ENCODE assay signal across 8 cellular contexts in genomic region chr5:5497132-5497748, GRCh38.
DNase-seq lines count a peak whose midpoint lies in the region; TF ChIP-seq lines count a peak whose summit lies in the region.

No MANE protein-coding gene starts in this region.

- H3K27ac Mint-ChIP-seq in HFFc6: no peak overlapping the region
- no peak overlapping the region for H3K27ac Mint-ChIP-seq in activated CD4-positive, alpha-beta T cell treated with anti-CD3 and anti-CD28 coated beads, Interleukin-2, amount 10 ng/mL, durations not matched to agents 7 days and 5 days

- CTCF ChIA-PET in activated CD4-positive, alpha-beta T cell treated with anti-CD3 and anti-CD28 coated beads, Interleukin-2, amount 10 ng/mL, durations not matched to agents 7 days and 5 days (lab: Charles Lee): interaction anchor here (1.0 to 2.4 kb wide), 3 partner anchors 9 to 13 kb away, joined by 3 to 6 read pairs (median 3); no protein-coding TSS in a partner anchor

- DNase-seq in activated effector memory CD4-positive, alpha-beta T cell treated with anti-CD3 and anti-CD28 coated beads, Interleukin-2, amount 50 U/mL, for 16 hours: peak; percentile 65
- DNase-seq in activated effector memory CD4-positive, alpha-beta T cell treated with Interleukin-2 at 50 U/mL for 16 hours: no peak
- DNase-seq in HFFc6 (peak; percentile 61), NCI-H2107 treated with DMSO at 0.1 percent for 48 hours (lab: John Stamatoyannopoulos, UW; ENCODE audit: unreplicated experiment) (peak; percentile 67), globus pallidus (ENCODE audit: low spot score) (peak; percentile 66), pons (ENCODE audit: low spot score) (peak; percentile 73), CD1c-positive myeloid dendritic cell (ENCODE audit: extremely low spot score) (no peak)
- peak; percentile 41 for DNase-seq in activated CD4-positive, alpha-beta T cell treated with anti-CD3 and anti-CD28 coated beads, Interleukin-2, amount 10 ng/mL, durations not matched to agents 7 days and 5 days

- peaks cover 11% of the 10 kb centered on the region for H3K4me1 Mint-ChIP-seq in HFFc6 (ENCODE audit: low read depth)
- peaks cover 24% of the 10 kb centered on the region for H3K4me1 Mint-ChIP-seq in activated CD4-positive, alpha-beta T cell treated with anti-CD3 and anti-CD28 coated beads, Interleukin-2, amount 10 ng/mL, durations not matched to agents 7 days and 5 days

- H3K9me3 Mint-ChIP-seq in HFFc6: no peaks in the 10 kb centered on the region
- H3K9me3 Mint-ChIP-seq in activated CD4-positive, alpha-beta T cell treated with anti-CD3 and anti-CD28 coated beads, Interleukin-2, amount 10 ng/mL, durations not matched to agents 7 days and 5 days: no peaks in the 10 kb centered on the region

- peaks cover 8% of the 10 kb centered on the region for H3K27me3 Mint-ChIP-seq in HFFc6 (ENCODE audit: insufficient read depth)
- H3K27me3 Mint-ChIP-seq in activated CD4-positive, alpha-beta T cell treated with anti-CD3 and anti-CD28 coated beads, Interleukin-2, amount 10 ng/mL, durations not matched to agents 7 days and 5 days: peaks cover 39% of the 10 kb centered on the region

- no peaks in the 10 kb centered on the region for H3K36me3 Mint-ChIP-seq in HFFc6 (ENCODE audit: low read depth)
- H3K36me3 Mint-ChIP-seq in activated CD4-positive, alpha-beta T cell treated with anti-CD3 and anti-CD28 coated beads, Interleukin-2, amount 10 ng/mL, durations not matched to agents 7 days and 5 days (ENCODE audit: low read depth): no peaks in the 10 kb centered on the region

- H3K4me3 Mint-ChIP-seq in HFFc6: no peak overlapping the region
- H3K4me3 Mint-ChIP-seq in activated CD4-positive, alpha-beta T cell treated with anti-CD3 and anti-CD28 coated beads, Interleukin-2, amount 10 ng/mL, durations not matched to agents 7 days and 5 days: no peak overlapping the region

- TF ChIP-seq CTCF in HFFc6 (IDR thresholded peaks at IDR 0.05): peak; percentile 77

- POLR2A ChIA-PET in activated CD4-positive, alpha-beta T cell treated with anti-CD3 and anti-CD28 coated beads, Interleukin-2, amount 10 ng/mL, durations not matched to agents 7 days and 5 days (lab: Charles Lee): no interaction called here

Comparison
In these comparisons a context has a peak if more than half of its experiments do, and no peak if none do; other contexts are left out.
1. DNase-seq: peak in activated effector memory CD4-positive, alpha-beta T cell treated with anti-CD3 and anti-CD28 coated beads, Interleukin-2, amount 50 U/mL, for 16 hours (single experiment), HFFc6 (single experiment), NCI-H2107 treated with DMSO at 0.1 percent for 48 hours (single experiment), activated CD4-positive, alpha-beta T cell treated with anti-CD3 and anti-CD28 coated beads, Interleukin-2, amount 10 ng/mL, durations not matched to agents 7 days and 5 days (single experiment), globus pallidus (single experiment) and pons (single experiment); none in activated effector memory CD4-positive, alpha-beta T cell treated with Interleukin-2 at 50 U/mL for 16 hours (single experiment) and CD1c-positive myeloid dendritic cell (single experiment).